8 cellular contexts compared by ENCODE assay signal in genomic region chr13:51781246-51782022, GRCh38. TPM values are rescaled to one million over a fixed set of nuclear protein-coding genes. Genes with fewer than 3 reads are reported as not detected.
A peak's percentile ranks its signal among the peaks of the same experiment; 100 is the strongest.
DNase-seq lines count a peak whose midpoint lies in the region; ATAC-seq, FAIRE-seq and TF ChIP-seq lines count a peak whose summit lies in the region.

No MANE protein-coding gene starts in this region.

- no peaks in the 10 kb centered on the region for H4K20me1 ChIP-seq in H1 (replicated peaks in 1 of 2; ENCODE audit: control insufficient read depth in 1 of 2, insufficient read depth in 2 of 2, low read length in 2 of 2)

- no peaks in the 10 kb centered on the region for H3K36me3 Mint-ChIP-seq in T-helper 2 cell treated with Interferon-gamma antibody and Interleukin-4, amounts not matched to agents 5 μg/mL and 100 μg/mL, for 36 hours (ENCODE audit: low read depth)

- WGBS in H1 (ENCODE audit: extremely low coverage in 1 of 2, insufficient coverage in 1 of 2, insufficient read length in 1 of 2, insufficient replicate concordance in 2 of 2, low coverage in 1 of 2, low lambda C conversion rate in 2 of 2, missing lambda C conversion rate in 1 of 2), 2 experiments, result 83% methylated on average over 15 of the region's 15 CpGs; no CpG with 5 or more reads in 1 of the 2 experiments

- no peak for TF ChIP-seq EP300 in H1 (IDR thresholded peaks at IDR 0.05; ENCODE audit: borderline replicate concordance in 1 of 2, low read depth in 2 of 2, low read length in 2 of 2)

- TF ChIP-seq RAD21 in H1 (IDR thresholded peaks at IDR 0.05 in 1 of 2, conservative IDR thresholded peaks at IDR 0.05 in 1 of 2; ENCODE audit: low read depth in 2 of 2, low read length in 2 of 2), result peak; percentile 76 to 77

- H3K27me3 Mint-ChIP-seq in stimulated activated naive CD8-positive, alpha-beta T cell treated with anti-CD3 and anti-CD28 coated beads, Interleukin-15, amount 100 ng/mL, for 72 hours, result no peaks in the 10 kb centered on the region
- H3K27me3 Mint-ChIP-seq in T-helper 2 cell treated with Interferon-gamma antibody and Interleukin-4, amounts not matched to agents 5 μg/mL and 100 μg/mL, for 36 hours (ENCODE audit: low read depth), result no peaks in the 10 kb centered on the region

- H2AK5ac ChIP-seq in H1 (ENCODE audit: low read depth, low read length), result 0 out of 2 replicates have a peak overlapping the region, but pooled peaks have one; percentile 10

- H3K4me3 ChIP-seq in A673 (ENCODE audit: low read depth, low read length, poor library complexity, severe bottlenecking) (no peak overlapping the region), NB4 (ENCODE audit: low read depth, low read length) (no peak overlapping the region), H1 (ENCODE audit: extremely low read depth in 1 of 4, insufficient read depth in 2 of 4, low read depth in 3 of 4, low read length in 4 of 4) (no peak overlapping the region)

- H2BK15ac ChIP-seq in H1 (ENCODE audit: low read length), result peak overlapping the region; percentile 36; the same call in 1 of the 2 replicates

- no peak overlapping the region; the same call in 1 of the 2 replicates for H4K8ac ChIP-seq in H1 (ENCODE audit: extremely low read depth, insufficient read depth, low read length)

- H2AFZ ChIP-seq in H1 (ENCODE audit: low read length), result no peak overlapping the region

- H2BK120ac ChIP-seq in H1 (replicated peaks; ENCODE audit: low read depth, low read length), result no peak overlapping the region

- no peaks in the 10 kb centered on the region for H3K23me2 ChIP-seq in H1 (ENCODE audit: low read depth, low read length)

- POLR2A ChIA-PET in A673 (lab: Charles Lee; ENCODE audit: low non-redundant PET) (no interaction called here), H1 (lab: Charles Lee; ENCODE audit: partially characterized antibody) (interaction anchor here (1.9 to 3.3 kb wide), 3 partner anchors 11 to 329 kb away, joined by 5 to 20 read pairs (median 10); partner anchors contain the start of gene INTS6)

- peak overlapping the region; percentile 51; the same call in 1 of the 2 replicates for H3K18ac ChIP-seq in H1 (ENCODE audit: extremely low read depth, low read length)

- H3K36me3 ChIP-seq in A673 (ENCODE audit: insufficient read depth, low read length, poor library complexity, severe bottlenecking) (no peaks in the 10 kb centered on the region), H1 (ENCODE audit: control insufficient read depth in 2 of 4, insufficient read depth in 4 of 4, low read length in 3 of 4) (no peaks in the 10 kb centered on the region)

- no peaks in the 10 kb centered on the region; the same call in 1 of the 2 replicates for H3K79me1 ChIP-seq in H1 (ENCODE audit: low read depth, low read length)

- H3K9ac ChIP-seq in H1 (replicated peaks in 1 of 4; ENCODE audit: extremely low read depth in 1 of 4, low read depth in 3 of 4, low read length in 3 of 4), result no peak overlapping the region

- no peak overlapping the region for H3K56ac ChIP-seq in H1 (replicated peaks; ENCODE audit: insufficient read length, low read depth, low read length)

- DNase-seq in A673 (ENCODE audit: low spot score) (peak; percentile 51), NB4 (ENCODE audit: low read depth) (peak; percentile 58), H1 (ENCODE audit: low read depth in 1 of 2, low spot score in 2 of 2) (no peak), OCI-M2 (lab: John Stamatoyannopoulos, UW; ENCODE audit: unreplicated experiment) (no peak)
- peak in 1 of 2 donors; percentile 29 for DNase-seq in stimulated activated naive CD8-positive, alpha-beta T cell treated with anti-CD3 and anti-CD28 coated beads, Interleukin-15, amount 100 ng/mL, for 72 hours
- no peak for DNase-seq in T-helper 2 cell treated with Interferon-gamma antibody and Interleukin-4, amounts not matched to agents 5 μg/mL and 100 μg/mL, for 36 hours (ENCODE audit: low spot score)

- no peak overlapping the region for H4K5ac ChIP-seq in H1 (ENCODE audit: insufficient read length, low read depth, low read length)

- CTCF ChIA-PET in A673 (lab: Charles Lee), result interaction anchor here (0.5 kb wide), 1 partner anchor 289 kb away, joined by 3 read pairs; no protein-coding TSS in a partner anchor
- CTCF ChIA-PET in H1 (lab: Charles Lee; ENCODE audit: partially characterized antibody), result interaction anchor here (0.6 to 11.3 kb wide), 21 partner anchors 8 to 495 kb away, joined by 3 to 123 read pairs (median 4); no protein-coding TSS in a partner anchor

- H4K91ac ChIP-seq in H1 (replicated peaks; ENCODE audit: insufficient read length, low read length), result no peak overlapping the region

- H3K4ac ChIP-seq in H1 (replicated peaks; ENCODE audit: insufficient read length, low read depth, low read length), result no peak overlapping the region

- H3K27me3 ChIP-seq in A673 (replicated peaks; ENCODE audit: insufficient read depth, low read depth, low read length, poor library complexity), result no peaks in the 10 kb centered on the region
- no peaks in the 10 kb centered on the region; a peak in 1 of 7 replicates for H3K27me3 ChIP-seq in H1 (replicated peaks in 1 of 4; ENCODE audit: control insufficient read depth in 3 of 4, extremely low read depth in 1 of 4, insufficient read depth in 3 of 4, low read length in 3 of 4)

- H3K27ac ChIP-seq in A673 (ENCODE audit: low read depth, low read length, poor library complexity, severe bottlenecking), result no peak overlapping the region
- no peak overlapping the region for H3K27ac ChIP-seq in H1 (ENCODE audit: low read depth, low read length)

- peak overlapping the region; percentile 60; the same call in 1 of the 2 replicates for H2BK12ac ChIP-seq in H1 (ENCODE audit: low read depth, low read length)

- peaks cover 23% of the 10 kb centered on the region for H3K4me1 ChIP-seq in A673 (ENCODE audit: insufficient read depth, low read length, poor library complexity, severe bottlenecking)
- peaks cover 0 to 4% (median 0%) of the 10 kb centered on the region in 4 experiments; a peak in 2 of 7 replicates for H3K4me1 ChIP-seq in H1 (replicated peaks in 1 of 4; ENCODE audit: control insufficient read depth in 3 of 4, insufficient read depth in 4 of 4, low read length in 3 of 4)

- H3K23ac ChIP-seq in H1 (ENCODE audit: insufficient read length), result no peak overlapping the region

- H3K27ac Mint-ChIP-seq in stimulated activated naive CD8-positive, alpha-beta T cell treated with anti-CD3 and anti-CD28 coated beads, Interleukin-15, amount 100 ng/mL, for 72 hours, result peak overlapping the region in 1 of 2 donors; percentile 85
- no peak overlapping the region for H3K27ac Mint-ChIP-seq in T-helper 2 cell treated with Interferon-gamma antibody and Interleukin-4, amounts not matched to agents 5 μg/mL and 100 μg/mL, for 36 hours

- peaks cover 17% of the 10 kb centered on the region for H3K4me1 Mint-ChIP-seq in stimulated activated naive CD8-positive, alpha-beta T cell treated with anti-CD3 and anti-CD28 coated beads, Interleukin-15, amount 100 ng/mL, for 72 hours
- peaks cover 2% of the 10 kb centered on the region for H3K4me1 Mint-ChIP-seq in T-helper 2 cell treated with Interferon-gamma antibody and Interleukin-4, amounts not matched to agents 5 μg/mL and 100 μg/mL, for 36 hours (ENCODE audit: low read depth)

- ATAC-seq in stimulated activated naive CD8-positive, alpha-beta T cell treated with anti-CD3 and anti-CD28 coated beads, Interleukin-15, amount 100 ng/mL, for 72 hours, result peak; percentile 81
- no peak for ATAC-seq in GM21423 (IDR thresholded peaks at IDR 0.05; ENCODE audit: unreplicated experiment)

- no peak overlapping the region for H3K14ac ChIP-seq in H1 (ENCODE audit: insufficient read length)

- no peak overlapping the region for H2BK20ac ChIP-seq in H1 (ENCODE audit: low read length)

- H3K9me3 ChIP-seq in A673 (ENCODE audit: low read depth, low read length, poor library complexity, severe bottlenecking) (no peaks in the 10 kb centered on the region), H1 (ENCODE audit: insufficient read depth in 2 of 2, low read depth in 1 of 2, low read length in 1 of 2) (no peaks in the 10 kb centered on the region)

- no peak overlapping the region; the same call in 1 of the 2 replicates for H2BK5ac ChIP-seq in H1 (ENCODE audit: low read depth, low read length)

- no TSS peak for BruUV-seq in A673 (replicated peaks; lab: Mats Ljungman, UMichigan)

- TF ChIP-seq POLR2A in NB4 (IDR thresholded peaks at IDR 0.05; ENCODE audit: extremely low read depth, insufficient read length) (no peak), H1 (IDR thresholded peaks at IDR 0.05; ENCODE audit: control extremely low read depth in 1 of 2, low read depth in 2 of 2, low read length in 2 of 2) (no peak)

- no peak overlapping the region for H3K4me2 ChIP-seq in H1 (ENCODE audit: insufficient read depth in 1 of 2, low read depth in 2 of 2, low read length in 2 of 2)

- H3K79me2 ChIP-seq in H1 (ENCODE audit: control insufficient read depth in 1 of 2, insufficient read depth in 2 of 2, low read length in 2 of 2), result no peaks in the 10 kb centered on the region

- no peak for FAIRE-seq in H1 (lab: Jason Lieb, UNC)

- intact Hi-C loops in A673 (cut with micrococcal nuclease; ENCODE audit: unreplicated experiment), result loop anchor here (5.0 kb wide), 1 partner anchor 344 kb away; no protein-coding TSS in a partner anchor

- H3K4me3 Mint-ChIP-seq in stimulated activated naive CD8-positive, alpha-beta T cell treated with anti-CD3 and anti-CD28 coated beads, Interleukin-15, amount 100 ng/mL, for 72 hours, result no peak overlapping the region
- no peak overlapping the region for H3K4me3 Mint-ChIP-seq in T-helper 2 cell treated with Interferon-gamma antibody and Interleukin-4, amounts not matched to agents 5 μg/mL and 100 μg/mL, for 36 hours

- no peaks in the 10 kb centered on the region for H3K9me3 Mint-ChIP-seq in stimulated activated naive CD8-positive, alpha-beta T cell treated with anti-CD3 and anti-CD28 coated beads, Interleukin-15, amount 100 ng/mL, for 72 hours
- no peaks in the 10 kb centered on the region for H3K9me3 Mint-ChIP-seq in T-helper 2 cell treated with Interferon-gamma antibody and Interleukin-4, amounts not matched to agents 5 μg/mL and 100 μg/mL, for 36 hours

- TF ChIP-seq CTCF in A673 (conservative IDR thresholded peaks at IDR 0.05; ENCODE audit: low read depth, low read length) (peak; percentile 63), GM12874 (IDR thresholded peaks at IDR 0.05; ENCODE audit: insufficient read depth, low read depth, low read length) (peak; percentile 39; the same call in 1 of the 2 replicates), NB4 (IDR thresholded peaks at IDR 0.05; ENCODE audit: low read depth, low read length) (peak; percentile 38), H1 (IDR thresholded peaks at IDR 0.05; ENCODE audit: control extremely low read depth in 1 of 3, insufficient read depth in 1 of 3, low read depth in 1 of 3, low read length in 3 of 3) (peak; percentile 38 to 69 (median 56); a peak in 3 of 4 replicates)

RNA-seq across cellular contexts. Expression of gene DHRS12, which starts 22.5 kb away (rescaled TPM):
- 2.8 and 3.1 TPM in 2 replicates for total RNA-seq in A673 (2021)
- 6.0 and 8.7 TPM in 2 replicates for total RNA-seq in H1 (2021; fragmentation: NEBNext Ultra II Directional; extraction: Animal tissue kit (Norgen Biotek cat#: 25700))
- polyA plus RNA-seq in H1 (2011; rRNA removed), result 8.7 and 10.3 TPM in 2 replicates
- polyA plus RNA-seq in H1 (2011; cell fraction: cytosol; rRNA removed), result 9.7 TPM
- 19.8 TPM for polyA plus RNA-seq in H1 (2011; cell fraction: nucleus; rRNA removed)
- polyA plus RNA-seq in H1 (2012, experiment 1 of 2), result 10.0 to 13.4 TPM (median 11.4 TPM) in 4 replicates
- polyA plus RNA-seq in H1 (2012, experiment 2 of 2), result 4.7 TPM
- 8.4 TPM for polyA plus RNA-seq in H1 (2013, experiment 1 of 2)
- polyA plus RNA-seq in H1 (2013, experiment 2 of 2), result 9.0 TPM
- polyA minus RNA-seq in H1 (2011; rRNA and poly(A)+ RNA removed), result 5.3 and 7.8 TPM in 2 replicates
- polyA minus RNA-seq in H1 (2011; cell fraction: cytosol; rRNA and poly(A)+ RNA removed), result 7.1 TPM
- polyA minus RNA-seq in H1 (2011; cell fraction: nucleus; rRNA and poly(A)+ RNA removed), result 14.8 TPM

Comparison
In these comparisons a context has a peak if more than half of its experiments do, and no peak if none do; other contexts are left out.
1. DNase-seq: peak in A673 (single experiment) and NB4 (single experiment); none in H1 (0 of 2), T-helper 2 cell treated with Interferon-gamma antibody and Interleukin-4, amounts not matched to agents 5 μg/mL and 100 μg/mL, for 36 hours (single experiment) and OCI-M2 (single experiment).
2. Peak in every context shown above with its lines, with median percentiles within 50 percentile points of each other: CTCF ChIP-seq.